Comparison of ENCODE assay signal across 12 cellular contexts in the genomic region with DNA sequence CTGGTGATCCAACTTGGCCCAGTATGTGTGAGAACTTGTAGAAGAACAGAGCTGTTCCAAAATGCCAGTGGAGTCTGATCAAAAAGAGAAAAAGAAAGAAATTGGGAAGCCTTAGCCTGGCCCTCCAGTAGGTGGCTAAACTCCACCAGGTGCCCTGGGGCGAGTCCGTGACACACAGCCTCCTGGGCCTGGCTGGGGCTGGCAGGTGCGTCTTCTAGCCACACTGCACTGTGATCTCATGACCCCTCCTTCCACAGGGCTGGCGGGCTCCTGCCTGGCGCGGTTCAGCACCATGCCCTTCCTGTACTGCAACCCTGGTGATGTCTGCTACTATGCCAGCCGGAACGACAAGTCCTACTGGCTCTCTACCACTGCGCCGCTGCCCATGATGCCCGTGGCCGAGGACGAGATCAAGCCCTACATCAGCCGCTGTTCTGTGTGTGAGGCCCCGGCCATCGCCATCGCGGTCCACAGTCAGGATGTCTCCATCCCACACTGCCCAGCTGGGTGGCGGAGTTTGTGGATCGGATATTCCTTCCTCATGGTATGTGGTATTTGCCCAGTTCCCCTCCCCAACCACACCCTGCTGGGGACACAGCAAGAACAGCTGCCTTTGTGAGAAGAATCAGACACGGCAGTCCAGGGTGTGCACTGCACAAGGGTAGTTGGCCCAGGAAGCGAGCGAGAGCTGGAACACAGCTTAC. TPM values are rescaled to one million over a fixed set of nuclear protein-coding genes. Genes with fewer than 3 reads are reported as not detected.
A peak's percentile ranks its signal among the peaks of the same experiment; 100 is the strongest.
DNase-seq lines count a peak whose midpoint lies in the region; ATAC-seq and TF ChIP-seq lines count a peak whose summit lies in the region.
"Had no signal": no experiment of that assay in that cellular context is flagged by ENCODE, and none has a peak within 500 bp of the region (broad histone marks: within the 10 kb centered on the region; RNA-seq: fewer than 3 reads in every experiment).

No MANE protein-coding gene starts in this region.

- no peaks in the 10 kb centered on the region for H4K20me1 ChIP-seq in OCI-LY7 (ENCODE audit: insufficient read depth, low read length)

- no peak overlapping the region for H2AFZ ChIP-seq in OCI-LY7 (ENCODE audit: low read length)

- peaks cover 1% of the 10 kb centered on the region for H3K36me3 Mint-ChIP-seq in central memory CD8-positive, alpha-beta T cell (ENCODE audit: insufficient read depth)

- H3K4me3 ChIP-seq in liver (ENCODE audit: low read depth in 1 of 3, low read length in 3 of 3) (peak overlapping the region in 1 of 3 donors; percentile 1), thoracic aorta (peak overlapping the region; percentile 37), OCI-LY7 (ENCODE audit: low read depth, low read length, poor library complexity, severe bottlenecking) (no peak overlapping the region)
- H3K4me3 ChIP-seq: skin epidermis had no signal

- H3K9ac ChIP-seq in liver (ENCODE audit: low read depth in 1 of 2, low read length in 2 of 2): peak overlapping the region in 1 of 2 donors; percentile 52

- POLR2A ChIA-PET in OCI-LY7 (lab: Charles Lee): no interaction called here

- no peaks in the 10 kb centered on the region for H3K9me3 ChIP-seq in liver (ENCODE audit: control insufficient read depth in 4 of 4, low read length in 3 of 4)
- no peaks in the 10 kb centered on the region for H3K9me3 ChIP-seq in thoracic aorta
- H3K9me3 ChIP-seq in OCI-LY7 (ENCODE audit: low read length): no peaks in the 10 kb centered on the region

- peak; percentile 46 for TF ChIP-seq CTCF in LNCAP (IDR thresholded peaks at IDR 0.05)
- TF ChIP-seq CTCF in liver (IDR thresholded peaks at IDR 0.05; ENCODE audit: low read depth, low read length, missing input control): peak; percentile 56
- TF ChIP-seq CTCF in thoracic aorta (IDR thresholded peaks at IDR 0.05): peak; percentile 23
- no peak for TF ChIP-seq CTCF in OCI-LY7 (conservative IDR thresholded peaks at IDR 0.05; ENCODE audit: low read length)

- DNase-seq in central memory CD8-positive, alpha-beta T cell (ENCODE audit: low spot score in 2 of 2): no peak
- no peak for DNase-seq in thoracic aorta (ENCODE audit: low spot score)
- no peak for DNase-seq in OCI-LY7 (ENCODE audit: low spot score)
- DNase-seq in Kasumi-1 (lab: John Stamatoyannopoulos, UW): no peak
- DNase-seq in OCI-M2 (lab: John Stamatoyannopoulos, UW; ENCODE audit: unreplicated experiment): no peak
- DNase-seq in activated naive CD4-positive, alpha-beta T cell (lab: John Stamatoyannopoulos, UW): no peak
- DNase-seq: NCI-H748 treated with DMSO at 0.1 percent for 48 hours; stimulated activated naive CD4-positive, alpha-beta T cell treated with Interleukin-2 at 50 U/mL for 16 hours had no signal

- no peaks in the 10 kb centered on the region for H3K9me3 Mint-ChIP-seq in central memory CD8-positive, alpha-beta T cell
- H3K9me3 Mint-ChIP-seq: activated T-helper 2 cell treated with anti-CD3 and anti-CD28 coated beads, Interferon-gamma antibody, Interleukin-2, Interleukin-4, amounts not matched to agents 10 μg/mL and 5 μg/mL and 100 μg/mL, durations not matched to agents 14 hours and 24 hours and 36 hours had no signal

- BruUV-seq in OCI-LY7 (replicated peaks; lab: Mats Ljungman, UMichigan): no TSS peak

- H3K27ac ChIP-seq in liver (ENCODE audit: low read depth in 1 of 2, low read length in 2 of 2) (peak overlapping the region; percentile 74 to 81), thoracic aorta (peak overlapping the region; percentile 68 to 82), OCI-LY7 (ENCODE audit: low read depth, low read length, poor library complexity, severe bottlenecking) (no peak overlapping the region)

- no peaks in the 10 kb centered on the region for H3K9me2 ChIP-seq in OCI-LY7 (ENCODE audit: insufficient read depth, low read length)

- no peaks in the 10 kb centered on the region for H3K27me3 ChIP-seq in liver (ENCODE audit: control insufficient read depth in 4 of 4, insufficient read depth in 4 of 4, low read length in 3 of 4)
- no peaks in the 10 kb centered on the region for H3K27me3 ChIP-seq in thoracic aorta (replicated peaks; ENCODE audit: insufficient read depth)

- TF ChIP-seq RAD21 in liver (IDR thresholded peaks at IDR 0.05): peak; percentile 32 to 74

- intact Hi-C loops in OCI-LY7 (cut with micrococcal nuclease; ENCODE audit: unreplicated experiment): no loop called here

- no peaks in the 10 kb centered on the region for H3K79me2 ChIP-seq in OCI-LY7 (ENCODE audit: insufficient read depth, low read depth, low read length)

- H3K4me1 ChIP-seq in liver (ENCODE audit: control insufficient read depth in 4 of 4, insufficient read depth in 4 of 4, low read length in 3 of 4) (peaks cover 15 to 25% (median 19%) of the 10 kb centered on the region in 4 donors), thoracic aorta (ENCODE audit: control insufficient read depth in 1 of 2, low read depth in 2 of 2) (peaks cover 16 to 38% of the 10 kb centered on the region in 2 donors), OCI-LY7 (ENCODE audit: insufficient read depth, low read length, poor library complexity, severe bottlenecking) (no peaks in the 10 kb centered on the region)

- no peaks in the 10 kb centered on the region for H3K4me1 Mint-ChIP-seq in central memory CD8-positive, alpha-beta T cell

- H3K4me2 ChIP-seq in OCI-LY7 (ENCODE audit: low read length): no peak overlapping the region

- CTCF ChIA-PET in OCI-LY7 (lab: Charles Lee; ENCODE audit: unreplicated experiment): no interaction called here

- peak; percentile 19 for ATAC-seq in central memory CD8-positive, alpha-beta T cell (replicated peaks; ENCODE audit: extremely low read depth, poor library complexity, severe bottlenecking)
- ATAC-seq in thoracic aorta (ENCODE audit: insufficient number of reproducible peaks, low FRiP score, low read depth): no peak

- no peaks in the 10 kb centered on the region for H3K36me3 ChIP-seq in liver (ENCODE audit: control insufficient read depth in 4 of 4, insufficient read depth in 3 of 4, low read depth in 1 of 4, low read length in 3 of 4)
- peaks cover 89% of the 10 kb centered on the region for H3K36me3 ChIP-seq in thoracic aorta
- H3K36me3 ChIP-seq in OCI-LY7 (ENCODE audit: insufficient read depth, low read length): no peaks in the 10 kb centered on the region

- no peak overlapping the region for H3K4me3 Mint-ChIP-seq in central memory CD8-positive, alpha-beta T cell

- 60% methylated on average over 23 of the region's 23 CpGs for WGBS in liver

- no peak overlapping the region for H3K27ac Mint-ChIP-seq in central memory CD8-positive, alpha-beta T cell (ENCODE audit: low read depth)
- H3K27ac Mint-ChIP-seq: activated T-helper 2 cell treated with anti-CD3 and anti-CD28 coated beads, Interferon-gamma antibody, Interleukin-2, Interleukin-4, amounts not matched to agents 10 μg/mL and 5 μg/mL and 100 μg/mL, durations not matched to agents 14 hours and 24 hours and 36 hours had no signal

- peaks cover 35% of the 10 kb centered on the region for H3K27me3 Mint-ChIP-seq in central memory CD8-positive, alpha-beta T cell

TF ChIP-seq in liver, 16 proteins besides CTCF, POLR2A, EP300 and RAD21:
- no peak for TF ChIP-seq YY1 (IDR thresholded peaks at IDR 0.05)
- TF ChIP-seq JUND (IDR thresholded peaks at IDR 0.05): peak in 1 of 2 donors; percentile 5
- TF ChIP-seq, protein P1, sequence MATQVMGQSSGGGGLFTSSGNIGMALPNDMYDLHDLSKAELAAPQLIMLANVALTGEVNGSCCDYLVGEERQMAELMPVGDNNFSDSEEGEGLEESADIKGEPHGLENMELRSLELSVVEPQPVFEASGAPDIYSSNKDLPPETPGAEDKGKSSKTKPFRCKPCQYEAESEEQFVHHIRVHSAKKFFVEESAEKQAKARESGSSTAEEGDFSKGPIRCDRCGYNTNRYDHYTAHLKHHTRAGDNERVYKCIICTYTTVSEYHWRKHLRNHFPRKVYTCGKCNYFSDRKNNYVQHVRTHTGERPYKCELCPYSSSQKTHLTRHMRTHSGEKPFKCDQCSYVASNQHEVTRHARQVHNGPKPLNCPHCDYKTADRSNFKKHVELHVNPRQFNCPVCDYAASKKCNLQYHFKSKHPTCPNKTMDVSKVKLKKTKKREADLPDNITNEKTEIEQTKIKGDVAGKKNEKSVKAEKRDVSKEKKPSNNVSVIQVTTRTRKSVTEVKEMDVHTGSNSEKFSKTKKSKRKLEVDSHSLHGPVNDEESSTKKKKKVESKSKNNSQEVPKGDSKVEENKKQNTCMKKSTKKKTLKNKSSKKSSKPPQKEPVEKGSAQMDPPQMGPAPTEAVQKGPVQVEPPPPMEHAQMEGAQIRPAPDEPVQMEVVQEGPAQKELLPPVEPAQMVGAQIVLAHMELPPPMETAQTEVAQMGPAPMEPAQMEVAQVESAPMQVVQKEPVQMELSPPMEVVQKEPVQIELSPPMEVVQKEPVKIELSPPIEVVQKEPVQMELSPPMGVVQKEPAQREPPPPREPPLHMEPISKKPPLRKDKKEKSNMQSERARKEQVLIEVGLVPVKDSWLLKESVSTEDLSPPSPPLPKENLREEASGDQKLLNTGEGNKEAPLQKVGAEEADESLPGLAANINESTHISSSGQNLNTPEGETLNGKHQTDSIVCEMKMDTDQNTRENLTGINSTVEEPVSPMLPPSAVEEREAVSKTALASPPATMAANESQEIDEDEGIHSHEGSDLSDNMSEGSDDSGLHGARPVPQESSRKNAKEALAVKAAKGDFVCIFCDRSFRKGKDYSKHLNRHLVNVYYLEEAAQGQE (IDR thresholded peaks at IDR 0.05): peak; percentile 10
- peak in 1 of 2 donors; percentile 51 for TF ChIP-seq RXRA (IDR thresholded peaks at IDR 0.05)
- no peak for TF ChIP-seq GABPA (IDR thresholded peaks at IDR 0.05 in 1 of 2, conservative IDR thresholded peaks at IDR 0.05 in 1 of 2)
- TF ChIP-seq HNF4A (conservative IDR thresholded peaks at IDR 0.05): peak in 1 of 2 donors; percentile 59

RNA-seq across cellular contexts. Expression of gene RAB20, which starts 53.7 kb away (rescaled TPM):
- total RNA-seq in liver (10 to 100 TPM in 1 of 2 donors, 1 to 10 TPM in 1; 9.8 to 31.0 TPM), thoracic aorta (10 to 100 TPM; 22.6 to 34.5 TPM), OCI-LY7 (2022) (not detected in 2 replicates)
- polyA plus RNA-seq in liver: 10 to 100 TPM; 19.3 to 36.9 TPM
- total RNA-seq in OCI-LY7 (2014; rRNA removed; shearing (Covaris generic)): not detected in 2 replicates

Comparison
In these comparisons a context has a peak if more than half of its experiments do, and no peak if none do; other contexts are left out.
1. RNA of gene RAB20, which starts 53.7 kb away (total RNA-seq): 22.6 to 34.5 TPM in thoracic aorta and 9.8 to 31.0 TPM in liver; not detected in OCI-LY7; every median in the first group is over 4 times any median in the second.